Comparison of ENCODE assay signal across 8 cellular contexts in the genomic region with DNA sequence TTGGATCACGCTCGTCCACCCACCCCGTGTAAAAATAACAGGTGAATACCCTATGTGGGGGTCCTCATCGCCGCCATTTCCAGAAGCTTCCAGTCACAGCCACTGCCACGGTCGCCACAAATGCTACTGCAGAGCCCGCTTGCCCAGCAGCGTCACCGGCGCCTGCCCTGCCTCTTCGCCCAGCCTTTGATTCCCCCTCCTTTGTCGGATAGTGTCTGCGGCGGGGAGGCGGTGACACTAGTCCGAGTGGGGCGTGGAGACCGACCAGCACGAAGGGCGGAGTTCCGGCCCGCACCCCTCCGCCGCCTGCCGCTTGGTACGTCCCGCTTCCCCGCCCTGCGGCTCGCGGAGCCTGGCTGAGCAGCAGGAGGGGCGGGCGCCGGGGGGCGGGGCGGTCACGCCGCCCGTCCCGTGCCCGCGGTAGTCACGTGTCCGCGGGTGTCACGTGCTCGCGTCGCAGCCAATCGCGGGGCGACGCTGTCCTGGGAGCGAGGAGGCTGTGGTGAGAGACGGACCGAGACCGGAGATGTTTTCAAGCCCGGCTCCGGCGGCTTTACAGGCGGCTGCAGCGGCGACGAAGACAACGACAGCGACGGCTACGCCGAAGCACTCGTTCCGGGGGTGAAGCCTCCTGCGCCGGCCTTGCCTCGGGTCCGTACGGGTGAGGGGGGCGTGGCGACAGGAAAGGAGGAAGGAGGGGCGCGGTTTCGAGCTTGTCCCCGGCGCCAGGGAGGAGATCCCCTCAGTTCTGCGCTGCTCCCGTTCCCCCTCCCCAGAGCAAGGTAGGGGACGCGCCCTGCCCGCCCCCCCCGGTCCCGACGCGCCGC. TPM values are rescaled to one million over a fixed set of nuclear protein-coding genes. Genes with fewer than 3 reads are reported as not detected.
DNase-seq lines count a peak whose midpoint lies in the region; ATAC-seq and TF ChIP-seq lines count a peak whose summit lies in the region.

TSS of gene ANKRD12 (plus strand) at position 467 of the 827 bp plus-strand sequence. CDS start 45,652 bp downstream, outside the sequence.

- peak within 1 kb of the TSS; percentile 21 to 86 for H4K8ac ChIP-seq in IMR-90 (ENCODE audit: low read depth in 2 of 2, low read length in 2 of 2)

- 0 out of 2 replicates have a peak within 1 kb of the TSS, but pooled peaks have one; percentile 1 for H2BK20ac ChIP-seq in IMR-90 (ENCODE audit: low read depth, low read length)

- peaks cover 7 to 30% of the 10 kb centered on the region in 2 experiments; a peak in 3 of 4 replicates for H3K79me1 ChIP-seq in IMR-90 (ENCODE audit: low read depth in 1 of 2, low read length in 2 of 2)

- H3K56ac ChIP-seq in IMR-90 (ENCODE audit: extremely low read depth, insufficient read depth, low read length), result peak within 1 kb of the TSS; percentile 94

- intact Hi-C loops in IMR-90 (cut with micrococcal nuclease), result loop anchor here (2.0 to 5.0 kb wide), 2 partner anchors 201 to 336 kb away; no protein-coding TSS in a partner anchor
- intact Hi-C loops in OCI-LY7 (cut with micrococcal nuclease; ENCODE audit: unreplicated experiment), result loop anchor here (1.0 to 10.0 kb wide), 4 partner anchors 34 to 429 kb away; partner anchors contain the start of genes MTCL1, NDUFV2, RALBP1 and TWSG1

- TF ChIP-seq RAD21 in IMR-90 (IDR thresholded peaks at IDR 0.05; ENCODE audit: low read length), result peak; percentile 10; the same call in 1 of the 2 replicates

- H2AFZ ChIP-seq in IMR-90 (replicated peaks; ENCODE audit: low read length, poor library complexity) (peak within 1 kb of the TSS; percentile 97), OCI-LY7 (ENCODE audit: low read length) (peak within 1 kb of the TSS; percentile 75)

- BruUV-seq in IMR-90 (replicated peaks; lab: Mats Ljungman, UMichigan), result no TSS peak
- no TSS peak for BruUV-seq in OCI-LY7 (replicated peaks; lab: Mats Ljungman, UMichigan)

- CTCF ChIA-PET in IMR-90 (lab: Yijun Ruan, JAX), result interaction anchor here (1.7 kb wide), 1 partner anchor 63 kb away, joined by 5 read pairs; no protein-coding TSS in a partner anchor
- CTCF ChIA-PET in OCI-LY7 (lab: Charles Lee; ENCODE audit: unreplicated experiment), result interaction anchor here (0.6 to 1.1 kb wide), 2 partner anchors 34 to 791 kb away, joined by 3 to 5 read pairs; partner anchors contain the start of gene NDUFV2

- peak within 1 kb of the TSS; percentile 93 for H2AK9ac ChIP-seq in IMR-90 (replicated peaks; ENCODE audit: low read depth, low read length, poor library complexity)

- H4K91ac ChIP-seq in IMR-90 (ENCODE audit: insufficient read depth, low read depth, low read length), result peak within 1 kb of the TSS; percentile 85

- peak within 1 kb of the TSS; percentile 95 for H3K14ac ChIP-seq in IMR-90 (replicated peaks; ENCODE audit: low read depth, low read length)

- H4K5ac ChIP-seq in IMR-90 (ENCODE audit: low read depth, low read length), result peak within 1 kb of the TSS; percentile 80

- H3K4me2 ChIP-seq in IMR-90 (ENCODE audit: low read depth, low read length), result peak within 1 kb of the TSS; percentile 99
- H3K4me2 ChIP-seq in OCI-LY7 (ENCODE audit: low read length), result peak within 1 kb of the TSS; percentile 97

- H3K18ac ChIP-seq in IMR-90 (ENCODE audit: low read depth, low read length), result peak within 1 kb of the TSS; percentile 91

- H3K9me1 ChIP-seq in IMR-90 (ENCODE audit: insufficient read depth, low read length), result no peaks in the 10 kb centered on the region

- peak within 1 kb of the TSS; percentile 93 for H3K4ac ChIP-seq in IMR-90 (ENCODE audit: low read depth, low read length)

- H3K4me1 ChIP-seq in IMR-90 (ENCODE audit: control insufficient read depth, insufficient read depth, low read length) (peaks cover 8% of the 10 kb centered on the region), OCI-LY7 (ENCODE audit: insufficient read depth, low read length, poor library complexity, severe bottlenecking) (peaks cover 45% of the 10 kb centered on the region)

- no peaks in the 10 kb centered on the region for H3K27me3 ChIP-seq in IMR-90 (ENCODE audit: control insufficient read depth, insufficient read depth, low read length)

- H3K9ac ChIP-seq in IMR-90 (ENCODE audit: low read depth, low read length), result peak within 1 kb of the TSS; percentile 92

- WGBS in IMR-90 (ENCODE audit: extremely low coverage in 2 of 2, insufficient read length in 1 of 2), 2 experiments, result 0% methylated on average over 8 of the region's 94 CpGs; no CpG with 5 or more reads in 1 of the 2 experiments

- H4K20me1 ChIP-seq in IMR-90 (ENCODE audit: insufficient read depth, low read length), result peaks cover 32% of the 10 kb centered on the region
- H4K20me1 ChIP-seq in OCI-LY7 (ENCODE audit: insufficient read depth, low read length), result peaks cover 19% of the 10 kb centered on the region

- H3K36me3 ChIP-seq in IMR-90 (ENCODE audit: control insufficient read depth, insufficient read depth, low read length) (peaks cover 11% of the 10 kb centered on the region), OCI-LY7 (ENCODE audit: insufficient read depth, low read length) (peaks cover 43% of the 10 kb centered on the region)

- POLR2A ChIA-PET in IMR-90 (lab: Charles Lee; ENCODE audit: unreplicated experiment) (interaction anchor here (0.6 kb wide), 1 partner anchor 148 kb away, joined by 3 read pairs; no protein-coding TSS in a partner anchor), OCI-LY7 (lab: Charles Lee) (interaction anchor here (0.6 to 3.3 kb wide), 9 partner anchors 9 to 792 kb away, joined by 3 to 20 read pairs (median 4); partner anchors contain the start of gene NDUFV2)

- peak within 1 kb of the TSS; percentile 92 for H2BK120ac ChIP-seq in IMR-90 (ENCODE audit: low read depth, low read length)

- H3K23ac ChIP-seq in IMR-90 (ENCODE audit: low read depth, low read length), result peak within 1 kb of the TSS; percentile 94

- H3K9me3 ChIP-seq in IMR-90 (ENCODE audit: control insufficient read depth, insufficient read depth, low read length) (no peaks in the 10 kb centered on the region), OCI-LY7 (ENCODE audit: low read length) (no peaks in the 10 kb centered on the region)

- ATAC-seq in GM21529 (IDR thresholded peaks at IDR 0.05; ENCODE audit: unreplicated experiment) (peak; percentile 62), IMR-90 (ENCODE audit: low read depth) (peak; percentile 88)

- no peak for TF ChIP-seq CTCF in IMR-90 (conservative IDR thresholded peaks at IDR 0.05; ENCODE audit: low read depth, low read length)
- TF ChIP-seq CTCF in OCI-LY7 (conservative IDR thresholded peaks at IDR 0.05; ENCODE audit: low read length), result no peak

- H3K79me2 ChIP-seq in OCI-LY7 (ENCODE audit: insufficient read depth, low read depth, low read length), result peaks cover 73% of the 10 kb centered on the region

- H3K9me2 ChIP-seq in OCI-LY7 (ENCODE audit: insufficient read depth, low read length), result no peaks in the 10 kb centered on the region

- H2BK5ac ChIP-seq in IMR-90 (ENCODE audit: low read depth, low read length, poor library complexity, severe bottlenecking), result peak within 1 kb of the TSS; percentile 98

- H3K4me3 ChIP-seq in IMR-90 (ENCODE audit: insufficient read depth, low read depth, low read length) (peak within 1 kb of the TSS; percentile 95), OCI-LY7 (ENCODE audit: low read depth, low read length, poor library complexity, severe bottlenecking) (peak within 1 kb of the TSS; percentile 84)

- peak; percentile 93 for TF ChIP-seq POLR2A in IMR-90 (IDR thresholded peaks at IDR 0.05; ENCODE audit: low read depth, low read length)

- peak within 1 kb of the TSS; percentile 48; the same call in 1 of the 2 replicates for H2AK5ac ChIP-seq in IMR-90 (ENCODE audit: low read depth, low read length)

- peak within 1 kb of the TSS; percentile 81; the same call in 2 of the 3 replicates for H2BK15ac ChIP-seq in IMR-90 (ENCODE audit: low read depth, low read length)

- DNase-seq in DMS 273 (lab: John Stamatoyannopoulos, UW; ENCODE audit: unreplicated experiment) (peak; percentile 99), IMR-90 (peak; percentile 96), OCI-LY7 (ENCODE audit: low spot score) (peak; percentile 98), activated T-cell treated with anti-CD3 and anti-CD28 coated beads for 1 hour (ENCODE audit: low read depth) (peak; percentile 92), epidermal melanocyte (ENCODE audit: insufficient read length, low spot score) (peak; percentile 90), middle frontal gyrus (ENCODE audit: extremely low spot score, low spot score) (peak; percentile 98)
- DNase-seq in stimulated activated CD8-positive, alpha-beta memory T cell treated with anti-CD3 and anti-CD28 coated beads, Interleukin-2, amount 100 ng/mL, for 1 hour (ENCODE audit: low read depth in 2 of 2), result peak; percentile 96

- H3K27ac ChIP-seq in IMR-90 (ENCODE audit: insufficient read depth, low read length) (peak within 1 kb of the TSS; percentile 97), OCI-LY7 (ENCODE audit: low read depth, low read length, poor library complexity, severe bottlenecking) (peak within 1 kb of the TSS; percentile 94)

- in situ Hi-C loops in IMR-90 (cut with MboI; ENCODE audit: low sequenced_read_pairs), result loop anchor here (10.0 kb wide), 1 partner anchor 462 kb away; no protein-coding TSS in a partner anchor

- dilution Hi-C loops in IMR-90 (cut with HindIII; ENCODE audit: low sequenced_read_pairs, unreplicated experiment), result no loop called here

TF ChIP-seq in IMR-90, 13 proteins besides CTCF, POLR2A, EP300 and RAD21 (continues in another document):
- TF ChIP-seq RCOR1 (IDR thresholded peaks at IDR 0.05; ENCODE audit: insufficient replicate concordance, low read length) (no peak), MAZ (IDR thresholded peaks at IDR 0.05; ENCODE audit: borderline replicate concordance, low read depth, low read length) (peak; percentile 95), MXI1 (IDR thresholded peaks at IDR 0.05; ENCODE audit: borderline replicate concordance, low read depth, low read length) (peak; percentile 42; the same call in 1 of the 2 replicates), NFE2L2 (IDR thresholded peaks at IDR 0.05; ENCODE audit: low read depth, low read length) (peak; percentile 4; the same call in 1 of the 2 replicates), BHLHE40 (IDR thresholded peaks at IDR 0.05; ENCODE audit: low read depth, low read length) (peak; percentile 99), CHD1 (IDR thresholded peaks at IDR 0.05; ENCODE audit: low read depth, low read length) (no peak; the same call in 1 of the 2 replicates), MAFK (IDR thresholded peaks at IDR 0.05; ENCODE audit: low read depth, low read length) (no peak), RFX5 (IDR thresholded peaks at IDR 0.05; ENCODE audit: low read depth, low read length) (no peak), SMC3 (IDR thresholded peaks at IDR 0.05; ENCODE audit: low read depth, low read length) (no peak)

RNA-seq across cellular contexts. Expression of gene ANKRD12, which starts in this region (rescaled TPM):
- 12.9 and 31.7 TPM in 2 replicates for total RNA-seq in IMR-90 (2012; rRNA removed)
- 1.9 and 2.6 TPM in 2 replicates for polyA plus RNA-seq in IMR-90 (2012; rRNA removed)
- polyA plus RNA-seq in IMR-90 (2012; cell fraction: cytosol; rRNA removed), result 0.41 and 4.3 TPM in 2 replicates
- polyA plus RNA-seq in IMR-90 (2012; cell fraction: nucleus; rRNA removed; ENCODE audit: low replicate concordance), result 2.5 and 4.6 TPM in 2 replicates
- total RNA-seq in OCI-LY7 (2014; rRNA removed; shearing (Covaris generic)), result 65.9 and 74.5 TPM in 2 replicates
- 66.5 and 67.0 TPM in 2 replicates for total RNA-seq in OCI-LY7 (2022)

Comparison
In these comparisons a context has a peak if more than half of its experiments do, and no peak if none do; other contexts are left out.
1. Peak in every context shown above with its lines: DNase-seq, ATAC-seq, H3K4me3 ChIP-seq and H3K27ac ChIP-seq.